24 cellular contexts compared by ENCODE assay signal in the genomic region with DNA sequence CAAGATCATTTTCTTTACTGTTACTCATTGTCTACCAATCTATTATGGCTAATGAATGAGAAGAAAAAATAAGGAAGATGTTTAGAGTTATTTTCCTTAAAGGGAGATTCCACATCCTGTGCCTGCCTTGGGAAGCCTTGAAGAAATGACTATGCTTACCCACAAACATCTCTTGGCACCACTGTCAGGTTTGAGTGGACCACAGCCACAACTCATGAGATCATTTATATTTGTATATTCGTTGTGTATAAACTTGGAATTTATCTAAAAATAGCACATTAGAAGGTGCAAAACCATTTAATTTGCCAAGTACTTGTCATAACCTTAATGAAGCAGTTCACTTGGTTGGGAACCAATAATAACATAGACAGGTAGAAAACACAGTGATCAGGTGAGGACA.
A peak's percentile ranks its signal among the peaks of the same experiment; 100 is the strongest.
DNase-seq lines count a peak whose midpoint lies in the region; ATAC-seq and TF ChIP-seq lines count a peak whose summit lies in the region.
"Had no signal": no experiment of that assay in that cellular context is flagged by ENCODE, and none has a peak within 500 bp of the region (broad histone marks: within the 10 kb centered on the region; RNA-seq: fewer than 3 reads in every experiment).

No MANE protein-coding gene starts in this region.

- no peak overlapping the region for H2AFZ ChIP-seq in neural progenitor cell (replicated peaks)
- H2AFZ ChIP-seq in mammary epithelial cell (ENCODE audit: low read depth, low read length) = no peak overlapping the region

- H3K4me1 ChIP-seq in neural progenitor cell (peaks cover 5% of the 10 kb centered on the region), mammary epithelial cell (ENCODE audit: insufficient read depth, low read length) (no peaks in the 10 kb centered on the region)
- H3K4me1 ChIP-seq: SJCRH30 had no signal

- ATAC-seq in HG02798 (IDR thresholded peaks at IDR 0.05; ENCODE audit: poor library complexity, unreplicated experiment) (no peak), HG02623 (IDR thresholded peaks at IDR 0.05; ENCODE audit: unreplicated experiment) (no peak)
- ATAC-seq: activated naive CD4-positive, alpha-beta T cell treated with anti-CD3 and anti-CD28 coated beads, Interleukin-2, amount 50 U/mL, for 72 hours; activated T-helper 17 cell treated with anti-CD3 and anti-CD28 coated beads, Interleukin-2, amount 50 U/mL, for 72 hours had no signal

- no peaks in the 10 kb centered on the region for H3K79me2 ChIP-seq in neural progenitor cell (ENCODE audit: low read depth)
- no peaks in the 10 kb centered on the region for H3K79me2 ChIP-seq in mammary epithelial cell (ENCODE audit: insufficient read depth, low read length)

- in situ Hi-C loops in mammary epithelial cell (cut with MboI; ENCODE audit: low sequenced_read_pairs in 2 of 2) = no loop called here

- no peaks in the 10 kb centered on the region for H3K9me3 Mint-ChIP-seq in neural progenitor cell

- H3K27me3 ChIP-seq in BJ (ENCODE audit: control insufficient read depth, insufficient read depth, low read length) (no peaks in the 10 kb centered on the region), neural progenitor cell (no peaks in the 10 kb centered on the region), mammary epithelial cell (ENCODE audit: insufficient read depth, low read length) (no peaks in the 10 kb centered on the region)
- H3K27me3 ChIP-seq: SJCRH30 had no signal

- no peak overlapping the region for H3K4me2 ChIP-seq in neural progenitor cell
- no peak overlapping the region for H3K4me2 ChIP-seq in mammary epithelial cell (ENCODE audit: insufficient read depth, low read depth, low read length)

- no peaks in the 10 kb centered on the region for H3F3A ChIP-seq in neural progenitor cell (ENCODE audit: low read depth)

- CTCF ChIA-PET in BJ (lab: Yijun Ruan, JAX) (interaction anchor here (1.2 kb wide), 1 partner anchor 13 kb away, joined by 3 read pairs; no protein-coding TSS in a partner anchor), mammary epithelial cell (lab: Charles Lee; ENCODE audit: low non-redundant PET) (no interaction called here)

- H3K36me3 Mint-ChIP-seq in neural progenitor cell = no peaks in the 10 kb centered on the region
- H3K36me3 Mint-ChIP-seq: activated naive CD4-positive, alpha-beta T cell treated with anti-CD3 and anti-CD28 coated beads, Interleukin-2, amount 50 U/mL, for 72 hours had no signal

- WGBS in mammary epithelial cell (ENCODE audit: low coverage, missing lambda C conversion rate) = 9% methylated on average over 1 of the region's 1 CpG

- H3K4me3 Mint-ChIP-seq in neural progenitor cell = no peak overlapping the region
- H3K4me3 Mint-ChIP-seq: activated CD4-positive, alpha-beta memory T cell treated with anti-CD3 and anti-CD28 coated beads, Interleukin-2, amount 10 ng/mL, durations not matched to agents 7 days and 5 days; activated T-helper 17 cell treated with anti-CD3 and anti-CD28 coated beads, Interleukin-2, amount 50 U/mL, for 72 hours; CD4-positive, alpha-beta T cell; memory B cell had no signal

- H3K4me3 ChIP-seq in BJ (ENCODE audit: low read depth, low read length) (no peak overlapping the region), fibroblast of mammary gland (ENCODE audit: control insufficient read depth, low read depth, low read length) (no peak overlapping the region), neural progenitor cell (no peak overlapping the region), mammary epithelial cell (replicated peaks in 1 of 3; ENCODE audit: insufficient read depth in 1 of 3, low read depth in 2 of 3, low read length in 3 of 3) (no peak overlapping the region)
- H3K4me3 ChIP-seq: SJCRH30 had no signal

- H3K4me1 Mint-ChIP-seq in neural progenitor cell = peaks cover 29% of the 10 kb centered on the region
- H3K4me1 Mint-ChIP-seq: activated CD4-positive, alpha-beta memory T cell treated with anti-CD3 and anti-CD28 coated beads, Interleukin-2, amount 10 ng/mL, durations not matched to agents 7 days and 5 days; activated T-helper 17 cell treated with anti-CD3 and anti-CD28 coated beads, Interleukin-2, amount 50 U/mL, for 72 hours had no signal

- no TSS peak for BruUV-seq in mammary epithelial cell (replicated peaks; lab: Mats Ljungman, UMichigan)

- no peaks in the 10 kb centered on the region for H3K27me3 Mint-ChIP-seq in neural progenitor cell (ENCODE audit: insufficient read depth, low read depth)
- H3K27me3 Mint-ChIP-seq: activated CD4-positive, alpha-beta memory T cell treated with anti-CD3 and anti-CD28 coated beads, Interleukin-2, amount 10 ng/mL, durations not matched to agents 7 days and 5 days; activated T-helper 17 cell treated with anti-CD3 and anti-CD28 coated beads, Interleukin-2, amount 50 U/mL, for 72 hours; CD4-positive, alpha-beta T cell had no signal

- POLR2A ChIA-PET in BJ (lab: Charles Lee) = no interaction called here

- H3K9me3 ChIP-seq in neural progenitor cell (ENCODE audit: low read depth) = no peaks in the 10 kb centered on the region
- H3K9me3 ChIP-seq in mammary epithelial cell (replicated peaks; ENCODE audit: insufficient read depth, low read length) = no peaks in the 10 kb centered on the region
- H3K9me3 ChIP-seq: SJCRH30 had no signal

- dilution Hi-C loops in mammary epithelial cell (cut with HindIII; ENCODE audit: low sequenced_read_pairs) = no loop called here

- DNase-seq in BJ (ENCODE audit: low read depth) (peak; percentile 26), LHCN-M2 (ENCODE audit: low read depth) (peak; percentile 54), fibroblast of mammary gland (ENCODE audit: low read depth) (peak; percentile 68), neural progenitor cell (ENCODE audit: low spot score) (no peak), mammary epithelial cell (no peak), NCI-H1105 (lab: John Stamatoyannopoulos, UW) (no peak)
- DNase-seq: activated CD4-positive, alpha-beta memory T cell treated with anti-CD3 and anti-CD28 coated beads, Interleukin-2, amount 10 ng/mL, durations not matched to agents 7 days and 5 days; activated CD8-positive, alpha-beta memory T cell treated with anti-CD3 and anti-CD28 coated beads, Interleukin-2, amount 50 U/mL, for 48 hours; aorta; CD4-positive, alpha-beta T cell; cerebellar nuclear complex; glutamatergic neuron; NCI-H1105 treated with DMSO at 0.1 percent for 48 hours; NCI-H1930; NCI-H2227 treated with DMSO at 0.1 percent for 48 hours; NCI-H69; posterior cingulate gyrus; SJCRH30; stimulated activated naive CD4-positive, alpha-beta T cell treated with Interleukin-2 at 50 U/mL for 16 hours had no signal

- H3K27ac Mint-ChIP-seq in neural progenitor cell = peak overlapping the region; percentile 28
- H3K27ac Mint-ChIP-seq: activated CD4-positive, alpha-beta memory T cell treated with anti-CD3 and anti-CD28 coated beads, Interleukin-2, amount 10 ng/mL, durations not matched to agents 7 days and 5 days; activated naive CD4-positive, alpha-beta T cell treated with anti-CD3 and anti-CD28 coated beads, Interleukin-2, amount 50 U/mL, for 72 hours; activated T-helper 17 cell treated with anti-CD3 and anti-CD28 coated beads, Interleukin-2, amount 50 U/mL, for 72 hours; CD4-positive, alpha-beta T cell; memory B cell had no signal

- intact Hi-C loops in mammary epithelial cell (cut with micrococcal nuclease) = no loop called here

- H4K20me1 ChIP-seq in neural progenitor cell (ENCODE audit: low read depth) (no peaks in the 10 kb centered on the region), mammary epithelial cell (ENCODE audit: insufficient read depth, low read length) (no peaks in the 10 kb centered on the region)

- H3K36me3 ChIP-seq in BJ (ENCODE audit: control insufficient read depth, insufficient read depth, low read length) (no peaks in the 10 kb centered on the region), neural progenitor cell (no peaks in the 10 kb centered on the region), mammary epithelial cell (ENCODE audit: insufficient read depth, low read length) (no peaks in the 10 kb centered on the region)
- H3K36me3 ChIP-seq: SJCRH30 had no signal

- no peak for TF ChIP-seq CTCF in BJ (IDR thresholded peaks at IDR 0.05; ENCODE audit: insufficient read depth, low read depth, low read length)
- no peak for TF ChIP-seq CTCF in fibroblast of mammary gland (conservative IDR thresholded peaks at IDR 0.05; ENCODE audit: control insufficient read depth, insufficient read depth, low read depth, low read length)
- no peak for TF ChIP-seq CTCF in neural progenitor cell (IDR thresholded peaks at IDR 0.05)
- TF ChIP-seq CTCF in mammary epithelial cell (conservative IDR thresholded peaks at IDR 0.05 in 1 of 2, IDR thresholded peaks at IDR 0.05 in 1 of 2; ENCODE audit: extremely low read depth in 1 of 2, insufficient read depth in 1 of 2, low read depth in 1 of 2, low read length in 2 of 2) = no peak

- H3K9ac ChIP-seq in neural progenitor cell = no peak overlapping the region
- H3K9ac ChIP-seq in mammary epithelial cell (ENCODE audit: insufficient read depth, low read length) = no peak overlapping the region

- H3K27ac ChIP-seq in neural progenitor cell (no peak overlapping the region), mammary epithelial cell (ENCODE audit: insufficient read depth, low read depth, low read length) (no peak overlapping the region)
- H3K27ac ChIP-seq: SJCRH30 had no signal

Comparison
In these comparisons a context has a peak if more than half of its experiments do, and no peak if none do; other contexts are left out.
1. DNase-seq: peak in BJ (single experiment), LHCN-M2 (single experiment) and fibroblast of mammary gland (single experiment); none in neural progenitor cell (single experiment), mammary epithelial cell (single experiment) and NCI-H1105 (single experiment).